Comparison of ENCODE assay signal across 19 cellular contexts in the genomic region with DNA sequence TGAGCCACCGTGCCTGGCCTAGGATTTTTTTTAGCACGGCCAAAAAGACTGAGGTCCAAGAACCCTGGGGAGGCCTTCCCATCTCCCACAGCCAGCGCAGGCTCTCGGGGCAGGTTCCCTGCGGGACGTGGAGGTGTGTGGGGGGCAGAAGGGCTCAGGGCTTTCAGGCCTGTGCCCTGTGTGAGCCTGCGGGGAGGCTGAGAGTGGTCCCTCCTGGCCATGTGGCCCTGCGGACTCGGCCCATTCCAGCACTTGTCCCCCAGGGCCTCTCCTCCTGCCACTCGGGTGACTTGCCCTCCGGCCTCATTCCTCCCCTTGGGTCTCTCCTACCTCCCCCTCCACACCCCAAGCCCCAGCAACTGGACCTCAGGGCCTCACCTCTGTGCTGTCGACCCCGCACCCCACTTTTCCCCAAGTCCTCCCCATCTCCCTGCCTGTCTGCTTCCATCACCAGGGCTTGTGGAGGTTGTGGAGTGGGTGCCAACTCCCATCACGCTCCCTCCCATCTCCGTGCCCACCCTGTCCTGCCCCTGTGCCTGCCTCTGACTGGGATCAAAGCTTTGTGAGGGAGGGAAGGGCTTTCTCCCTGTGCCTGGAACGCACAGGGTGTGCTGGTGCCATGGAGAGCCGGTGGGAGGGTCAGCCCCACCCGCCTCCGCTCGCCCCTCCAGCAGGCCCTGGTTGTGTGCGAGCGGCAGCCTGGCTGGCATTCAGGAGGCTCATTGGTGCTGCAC.
"Had no signal": no experiment of that assay in that cellular context is flagged by ENCODE, and none has a peak within 500 bp of the region (broad histone marks: within the 10 kb centered on the region; RNA-seq: fewer than 3 reads in every experiment).

No MANE protein-coding gene starts in this region.

- FAIRE-seq: astrocyte, bronchial epithelial cell, endometrium, keratinocyte had no signal

- H3K4me3 ChIP-seq: dorsolateral prefrontal cortex, hepatocyte, left ventricle myocardium inferior, right lobe of liver, SK-N-MC, smooth muscle cell, testis had no signal

- H3K4me2 ChIP-seq: hepatocyte, smooth muscle cell had no signal

- H3K4me1 ChIP-seq: left ventricle myocardium inferior, right lobe of liver, testis had no signal

- H3K9me3 Mint-ChIP-seq: activated CD4-positive, alpha-beta memory T cell treated with anti-CD3 and anti-CD28 coated beads for 36 hours; activated T-cell treated with anti-CD3 and anti-CD28 coated beads, Interleukin-2, amount 50 U/mL, for 72 hours; nephron progenitor cell; stimulated activated naive CD8-positive, alpha-beta T cell treated with anti-CD3 and anti-CD28 coated beads, Interleukin-15, amount 100 ng/mL, for 72 hours; T-cell had no signal

- H3K27ac Mint-ChIP-seq: nephron progenitor cell had no signal

- H3K79me2 ChIP-seq: hepatocyte had no signal

- H3K27me3 Mint-ChIP-seq: activated CD4-positive, alpha-beta memory T cell treated with anti-CD3 and anti-CD28 coated beads for 36 hours; stimulated activated naive CD8-positive, alpha-beta T cell treated with anti-CD3 and anti-CD28 coated beads, Interleukin-15, amount 100 ng/mL, for 72 hours; T-cell had no signal

- H3K27ac ChIP-seq: dorsolateral prefrontal cortex, hepatocyte, left ventricle myocardium inferior, right lobe of liver, SK-N-MC, testis had no signal

- H3K27me3 ChIP-seq: dorsolateral prefrontal cortex, hepatocyte, right lobe of liver, testis had no signal

- H3K4me3 Mint-ChIP-seq: activated CD4-positive, alpha-beta memory T cell treated with anti-CD3 and anti-CD28 coated beads for 36 hours; nephron progenitor cell had no signal

- H3K9me3 ChIP-seq: left ventricle myocardium inferior, right lobe of liver, testis had no signal

- DNase-seq: activated CD4-positive, alpha-beta T cell treated with anti-CD3 and anti-CD28 coated beads for 1 hour; activated gamma-delta T cell; left ventricle myocardium inferior; mesenchymal stem cell; nephron progenitor cell; testis had no signal

- H2AFZ ChIP-seq: hepatocyte had no signal
